In genomic region chr5:27130587-27130986, GRCh38 we compare ENCODE assay signal across 22 cellular contexts.
A peak's percentile ranks its signal among the peaks of the same experiment; 100 is the strongest.
DNase-seq lines count a peak whose midpoint lies in the region; ATAC-seq, FAIRE-seq and TF ChIP-seq lines count a peak whose summit lies in the region.
"Had no signal": no experiment of that assay in that cellular context is flagged by ENCODE, and none has a peak within 500 bp of the region (broad histone marks: within the 10 kb centered on the region; RNA-seq: fewer than 3 reads in every experiment).

No MANE protein-coding gene starts in this region.

- no peak overlapping the region for H2AK5ac ChIP-seq in mesendoderm (ENCODE audit: low read length)

- 76 to 85% methylated on average over 1 of the region's 1 CpG for whole genome bisulfite sequencing in sigmoid colon, 2 donors
- WGBS in mesendoderm (ENCODE audit: extremely low coverage, insufficient coverage, low lambda C conversion rate): 100% methylated on average over 1 of the region's 1 CpG

- H2BK5ac ChIP-seq in mesendoderm (ENCODE audit: low read length): no peak overlapping the region

- H3K27me3 ChIP-seq in sigmoid colon (no peaks in the 10 kb centered on the region), mesendoderm (ENCODE audit: insufficient read depth, low read length, poor library complexity) (no peaks in the 10 kb centered on the region)

- DNase-seq in HCEC 1CT: peak; percentile 55
- DNase-seq in NCI-H774 (lab: John Stamatoyannopoulos, UW): peak; percentile 53
- DNase-seq in stimulated activated naive CD8-positive, alpha-beta T cell treated with anti-CD3 and anti-CD28 coated beads, Interleukin-15, amount 100 ng/mL, for 72 hours: no peak
- DNase-seq in sigmoid colon: no peak
- DNase-seq in mesendoderm: no peak
- DNase-seq in SIG-M5 treated with dmso at 0.1 percent for 504 hours (lab: John Stamatoyannopoulos, UW; ENCODE audit: unreplicated experiment): no peak
- DNase-seq: activated CD4-positive, alpha-beta T cell treated with anti-CD3 and anti-CD28 coated beads for 4 hours; activated CD8-positive, alpha-beta memory T cell treated with anti-CD3 and anti-CD28 coated beads, Interleukin-2, amount 50 U/mL, for 4 hours; activated effector memory CD4-positive, alpha-beta T cell treated with anti-CD3 and anti-CD28 coated beads, Interleukin-2, amount 50 U/mL, for 16 hours; central memory CD4-positive, alpha-beta T cell; COR-L47; glutamatergic neuron; KBM-7; naive thymus-derived CD4-positive, alpha-beta T cell; NCI-H82; RPMI8226; small intestine; stimulated activated CD4-positive, alpha-beta T cell treated with anti-CD3 and anti-CD28 coated beads, Interleukin-2, amount 100 ng/mL, for 48 hours; trophoblast cell had no signal

- TF ChIP-seq POLR2A in sigmoid colon (IDR thresholded peaks at IDR 0.05): no peak

- H2BK15ac ChIP-seq in mesendoderm (replicated peaks; ENCODE audit: low read depth): no peak overlapping the region

- no peaks in the 10 kb centered on the region for H3K27me3 Mint-ChIP-seq in nephron (ENCODE audit: low read depth)
- H3K27me3 Mint-ChIP-seq in stimulated activated naive CD8-positive, alpha-beta T cell treated with anti-CD3 and anti-CD28 coated beads, Interleukin-15, amount 100 ng/mL, for 72 hours: no peaks in the 10 kb centered on the region
- H3K27me3 Mint-ChIP-seq: naive thymus-derived CD4-positive, alpha-beta T cell; stimulated activated naive CD8-positive, alpha-beta T cell treated with anti-CD3 and anti-CD28 coated beads, Interleukin-15, Interleukin-2, amounts not matched to agents 100 ng/mL and 50 ng/mL, for 24 hours had no signal

- TF ChIP-seq CTCF in nephron (IDR thresholded peaks at IDR 0.05; ENCODE audit: unreplicated experiment in 3 of 3) (no peak), sigmoid colon (IDR thresholded peaks at IDR 0.05) (no peak)

- no peak overlapping the region for H3K4ac ChIP-seq in mesendoderm (ENCODE audit: low read depth, low read length)

- H4K8ac ChIP-seq in mesendoderm (ENCODE audit: low read depth, low read length): no peak overlapping the region

- H3K79me2 ChIP-seq in mesendoderm (ENCODE audit: control insufficient read depth, insufficient read depth, low read length): no peaks in the 10 kb centered on the region

- H3K27ac Mint-ChIP-seq in nephron: peak overlapping the region in 2 of 3 experiments; percentile 53 to 86
- no peak overlapping the region for H3K27ac Mint-ChIP-seq in stimulated activated naive CD8-positive, alpha-beta T cell treated with anti-CD3 and anti-CD28 coated beads, Interleukin-15, amount 100 ng/mL, for 72 hours
- H3K27ac Mint-ChIP-seq: naive thymus-derived CD4-positive, alpha-beta T cell; stimulated activated naive CD8-positive, alpha-beta T cell treated with anti-CD3 and anti-CD28 coated beads, Interleukin-15, Interleukin-2, amounts not matched to agents 100 ng/mL and 50 ng/mL, for 24 hours had no signal

- H3K79me1 ChIP-seq in mesendoderm (ENCODE audit: low read length): no peaks in the 10 kb centered on the region

- no peak overlapping the region for H3K4me2 ChIP-seq in mesendoderm (ENCODE audit: low read length)

- H3K9me3 ChIP-seq in sigmoid colon: no peaks in the 10 kb centered on the region

- H3K36me3 ChIP-seq in sigmoid colon (no peaks in the 10 kb centered on the region), mesendoderm (ENCODE audit: control insufficient read depth, insufficient read depth, low read length) (no peaks in the 10 kb centered on the region)

- H3K4me3 Mint-ChIP-seq in nephron: no peak overlapping the region
- no peak overlapping the region for H3K4me3 Mint-ChIP-seq in stimulated activated naive CD8-positive, alpha-beta T cell treated with anti-CD3 and anti-CD28 coated beads, Interleukin-15, amount 100 ng/mL, for 72 hours
- H3K4me3 Mint-ChIP-seq: naive thymus-derived CD4-positive, alpha-beta T cell; stimulated activated naive CD8-positive, alpha-beta T cell treated with anti-CD3 and anti-CD28 coated beads, Interleukin-15, Interleukin-2, amounts not matched to agents 100 ng/mL and 50 ng/mL, for 24 hours had no signal

- peak; percentile 37 for FAIRE-seq in endometrium (lab: Jason Lieb, UNC)

- no peak overlapping the region for H3K18ac ChIP-seq in mesendoderm (ENCODE audit: low read length)

- H3K4me3 ChIP-seq in sigmoid colon: no peak overlapping the region
- no peak overlapping the region for H3K4me3 ChIP-seq in mesendoderm (ENCODE audit: low read length)

- H2BK120ac ChIP-seq in mesendoderm (ENCODE audit: low read depth, low read length): no peak overlapping the region

- H3K4me1 ChIP-seq in sigmoid colon: no peaks in the 10 kb centered on the region
- H3K4me1 ChIP-seq in mesendoderm (ENCODE audit: control insufficient read depth, low read depth, low read length): no peaks in the 10 kb centered on the region

- H3K23ac ChIP-seq in mesendoderm (ENCODE audit: low read length): no peak overlapping the region

- H3K4me1 Mint-ChIP-seq in nephron: peaks cover 5% of the 10 kb centered on the region
- no peaks in the 10 kb centered on the region for H3K4me1 Mint-ChIP-seq in stimulated activated naive CD8-positive, alpha-beta T cell treated with anti-CD3 and anti-CD28 coated beads, Interleukin-15, amount 100 ng/mL, for 72 hours

- no peak overlapping the region for H3K56ac ChIP-seq in mesendoderm (ENCODE audit: low read length)

- TF ChIP-seq EP300 in sigmoid colon (IDR thresholded peaks at IDR 0.05): no peak

- no peak overlapping the region for H4K5ac ChIP-seq in mesendoderm (ENCODE audit: low read length)

- no peaks in the 10 kb centered on the region for H3K36me3 Mint-ChIP-seq in nephron (ENCODE audit: low read depth)
- H3K36me3 Mint-ChIP-seq: naive thymus-derived CD4-positive, alpha-beta T cell had no signal

- intact Hi-C loops in sigmoid colon (cut with DNase I): no loop called here

- no peak overlapping the region for H3K9ac ChIP-seq in mesendoderm (ENCODE audit: low read length)

- ATAC-seq in stimulated activated naive CD8-positive, alpha-beta T cell treated with anti-CD3 and anti-CD28 coated beads, Interleukin-15, amount 100 ng/mL, for 72 hours: no peak
- ATAC-seq: naive thymus-derived CD4-positive, alpha-beta T cell had no signal

- H3K9me3 Mint-ChIP-seq in nephron: peaks cover 6% of the 10 kb centered on the region
- peaks cover 0 to 11% of the 10 kb centered on the region in 2 donors for H3K9me3 Mint-ChIP-seq in stimulated activated naive CD8-positive, alpha-beta T cell treated with anti-CD3 and anti-CD28 coated beads, Interleukin-15, amount 100 ng/mL, for 72 hours

- no peak overlapping the region for H3K27ac ChIP-seq in sigmoid colon
- no peak overlapping the region for H3K27ac ChIP-seq in mesendoderm (ENCODE audit: low read depth, low read length)

Comparison
In these comparisons a context has a peak if more than half of its experiments do, and no peak if none do; other contexts are left out.
1. DNase-seq: peak in HCEC 1CT (single experiment) and NCI-H774 (single experiment); none in stimulated activated naive CD8-positive, alpha-beta T cell treated with anti-CD3 and anti-CD28 coated beads, Interleukin-15, amount 100 ng/mL, for 72 hours (0 of 2), sigmoid colon (single experiment), mesendoderm (single experiment) and SIG-M5 treated with dmso at 0.1 percent for 504 hours (single experiment).
2. H3K27ac Mint-ChIP-seq: peak in nephron (2 of 3); none in stimulated activated naive CD8-positive, alpha-beta T cell treated with anti-CD3 and anti-CD28 coated beads, Interleukin-15, amount 100 ng/mL, for 72 hours (0 of 2).